ENCODE assay signal across 8 cellular contexts in the genomic region with DNA sequence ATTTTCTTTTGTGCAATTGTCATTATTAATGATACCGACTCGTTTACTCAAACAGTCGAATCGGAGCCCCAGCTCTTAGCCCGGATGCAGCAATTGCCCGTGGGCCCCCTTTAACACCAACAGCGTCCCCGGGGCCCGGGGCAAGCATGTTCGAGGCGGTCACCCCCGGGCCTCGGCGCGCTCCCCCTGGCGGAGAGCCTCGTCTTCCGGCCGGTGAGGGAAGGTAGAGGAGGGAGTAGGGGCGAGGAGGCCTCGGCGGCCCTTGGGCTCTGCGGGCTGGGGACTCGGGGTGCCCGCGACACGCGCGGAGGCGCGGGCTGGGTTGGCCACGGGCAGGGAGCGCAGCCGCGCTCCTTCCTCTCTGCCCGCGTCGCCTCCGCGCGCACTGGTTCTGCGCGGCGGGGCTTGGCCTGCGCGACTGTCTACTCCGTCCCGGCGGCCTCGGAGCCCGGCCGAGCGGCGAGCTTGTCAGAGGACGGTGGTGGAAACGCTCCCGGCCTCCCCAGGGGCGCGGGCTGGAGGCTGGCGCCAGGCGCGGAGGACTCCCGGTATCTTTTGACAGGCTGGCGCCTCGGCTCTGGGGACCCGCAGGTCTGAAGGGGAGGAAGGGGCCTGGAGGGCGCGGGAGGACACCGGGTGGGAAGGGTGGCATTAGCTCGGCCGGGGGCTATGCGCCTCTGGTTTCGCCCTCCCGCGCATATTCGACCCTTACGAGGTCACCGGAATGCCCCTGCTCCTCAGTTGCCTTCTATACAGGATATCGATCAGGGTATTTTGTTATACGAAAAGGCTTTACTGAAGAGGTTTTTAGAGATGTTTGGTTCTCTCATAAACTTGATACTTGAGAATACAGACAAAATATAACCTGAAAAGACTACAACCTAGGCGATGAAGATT.
A peak's percentile ranks its signal among the peaks of the same experiment; 100 is the strongest.
DNase-seq lines count a peak whose midpoint lies in the region; ATAC-seq and TF ChIP-seq lines count a peak whose summit lies in the region.

No MANE protein-coding gene starts in this region.

- peak; percentile 97 for TF ChIP-seq CTCF in GM13976 (IDR thresholded peaks at IDR 0.05; ENCODE audit: borderline replicate concordance, control extremely low read depth, extremely low read depth, insufficient read depth, missing control alignments)

- no peak overlapping the region for H3K27ac ChIP-seq in iPS DF 6.9 (ENCODE audit: low read length)

- peak; percentile 79 for ATAC-seq in HG02588 (IDR thresholded peaks at IDR 0.05; ENCODE audit: unreplicated experiment)

- in situ Hi-C loops in GM13976 (cut with MboI; ENCODE audit: low sequenced_read_pairs, unreplicated experiment): no loop called here

- WGBS in iPS DF 6.9 (ENCODE audit: insufficient coverage, insufficient read length): no CpG with 5 or more reads among the region's 81 CpGs

- H3K4me3 ChIP-seq in iPS DF 6.9 (ENCODE audit: low read length) (peak overlapping the region; percentile 67), skeletal muscle cell (ENCODE audit: low read depth, low read length) (peak overlapping the region; percentile 89)

- H3K4me1 ChIP-seq in iPS DF 6.9 (ENCODE audit: control insufficient read depth, insufficient read depth, low read length): no peaks in the 10 kb centered on the region

- no peaks in the 10 kb centered on the region; the same call in 1 of the 2 replicates for H3K27me3 ChIP-seq in iPS DF 6.9 (ENCODE audit: control insufficient read depth, insufficient read depth, low read length)

- H3K9me3 ChIP-seq in iPS DF 6.9 (ENCODE audit: control insufficient read depth, insufficient read depth, low read length): no peaks in the 10 kb centered on the region

- peak; percentile 93 for DNase-seq in GM13976 (ENCODE audit: low spot score)
- DNase-seq in NCI-H1092 treated with DMSO at 0.1 percent for 48 hours (lab: John Stamatoyannopoulos, UW): peak; percentile 82
- peak; percentile 57 for DNase-seq in T1000 (lab: John Stamatoyannopoulos, UW)
- DNase-seq in astrocyte of the hippocampus (ENCODE audit: low read depth, low spot score): peak; percentile 94
- DNase-seq in iPS DF 6.9 (ENCODE audit: low read depth, low spot score): no peak
- peak; percentile 19 for DNase-seq in skeletal muscle cell (ENCODE audit: low read depth)
- DNase-seq in OCI-M2 (lab: John Stamatoyannopoulos, UW; ENCODE audit: unreplicated experiment): no peak

- no peaks in the 10 kb centered on the region for H3K36me3 ChIP-seq in iPS DF 6.9 (ENCODE audit: control insufficient read depth, insufficient read depth, low read length)

Comparison
In these comparisons a context has a peak if more than half of its experiments do, and no peak if none do; other contexts are left out.
1. DNase-seq: peak in GM13976 (single experiment), NCI-H1092 treated with DMSO at 0.1 percent for 48 hours (single experiment), T1000 (single experiment), astrocyte of the hippocampus (single experiment) and skeletal muscle cell (single experiment); none in iPS DF 6.9 (single experiment) and OCI-M2 (single experiment).